In the genomic region with DNA sequence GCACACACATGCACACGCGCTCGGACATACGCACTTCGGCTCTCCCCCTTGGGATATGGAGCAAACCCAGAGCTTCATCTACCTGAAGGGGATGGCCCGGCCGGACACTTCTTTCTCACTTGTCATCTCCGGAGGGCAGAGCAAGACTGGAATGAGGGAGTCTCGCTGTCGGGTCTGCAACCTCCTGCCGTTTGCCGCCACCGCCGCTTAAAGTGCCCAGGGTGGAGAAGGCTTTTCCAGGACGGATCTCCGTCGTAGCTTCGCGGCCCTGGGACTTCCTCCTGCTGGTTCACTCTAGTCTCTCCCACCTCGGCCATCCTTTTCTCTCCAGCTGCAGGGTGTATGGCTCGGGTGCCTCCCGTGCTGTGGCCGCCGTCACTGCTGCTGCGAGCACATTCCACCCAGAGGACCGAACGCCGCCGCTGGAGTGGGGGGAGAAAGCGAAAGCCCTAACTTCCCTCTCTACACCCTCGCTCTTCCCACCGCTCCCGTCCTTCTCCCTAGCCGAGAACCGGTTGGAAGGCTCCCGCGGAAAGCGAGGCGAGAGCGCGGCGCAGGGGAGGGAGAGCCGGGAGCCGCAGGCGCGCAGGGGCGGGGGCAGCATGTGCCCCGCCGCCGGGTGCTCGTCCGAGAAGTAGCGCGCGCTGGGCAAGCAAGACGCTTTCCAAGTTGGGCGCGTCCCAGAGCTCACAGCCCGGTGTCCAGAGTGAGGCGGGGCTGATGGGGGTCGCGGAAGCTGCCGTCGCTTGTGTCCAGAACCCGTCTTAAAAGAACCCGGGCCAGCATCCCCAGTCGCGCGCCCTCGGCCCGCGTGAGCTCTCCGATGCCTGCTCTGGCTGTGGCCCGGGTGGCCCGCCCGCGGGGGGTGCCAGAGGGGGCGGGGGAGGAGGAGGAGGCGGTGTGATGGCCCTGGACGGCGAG, we compare ENCODE assay signal across 8 cellular contexts. TPM values are rescaled to one million over a fixed set of nuclear protein-coding genes. Genes with fewer than 3 reads are reported as not detected.
DNase-seq lines count a peak whose midpoint lies in the region; ATAC-seq and TF ChIP-seq lines count a peak whose summit lies in the region.

A gene with protein sequence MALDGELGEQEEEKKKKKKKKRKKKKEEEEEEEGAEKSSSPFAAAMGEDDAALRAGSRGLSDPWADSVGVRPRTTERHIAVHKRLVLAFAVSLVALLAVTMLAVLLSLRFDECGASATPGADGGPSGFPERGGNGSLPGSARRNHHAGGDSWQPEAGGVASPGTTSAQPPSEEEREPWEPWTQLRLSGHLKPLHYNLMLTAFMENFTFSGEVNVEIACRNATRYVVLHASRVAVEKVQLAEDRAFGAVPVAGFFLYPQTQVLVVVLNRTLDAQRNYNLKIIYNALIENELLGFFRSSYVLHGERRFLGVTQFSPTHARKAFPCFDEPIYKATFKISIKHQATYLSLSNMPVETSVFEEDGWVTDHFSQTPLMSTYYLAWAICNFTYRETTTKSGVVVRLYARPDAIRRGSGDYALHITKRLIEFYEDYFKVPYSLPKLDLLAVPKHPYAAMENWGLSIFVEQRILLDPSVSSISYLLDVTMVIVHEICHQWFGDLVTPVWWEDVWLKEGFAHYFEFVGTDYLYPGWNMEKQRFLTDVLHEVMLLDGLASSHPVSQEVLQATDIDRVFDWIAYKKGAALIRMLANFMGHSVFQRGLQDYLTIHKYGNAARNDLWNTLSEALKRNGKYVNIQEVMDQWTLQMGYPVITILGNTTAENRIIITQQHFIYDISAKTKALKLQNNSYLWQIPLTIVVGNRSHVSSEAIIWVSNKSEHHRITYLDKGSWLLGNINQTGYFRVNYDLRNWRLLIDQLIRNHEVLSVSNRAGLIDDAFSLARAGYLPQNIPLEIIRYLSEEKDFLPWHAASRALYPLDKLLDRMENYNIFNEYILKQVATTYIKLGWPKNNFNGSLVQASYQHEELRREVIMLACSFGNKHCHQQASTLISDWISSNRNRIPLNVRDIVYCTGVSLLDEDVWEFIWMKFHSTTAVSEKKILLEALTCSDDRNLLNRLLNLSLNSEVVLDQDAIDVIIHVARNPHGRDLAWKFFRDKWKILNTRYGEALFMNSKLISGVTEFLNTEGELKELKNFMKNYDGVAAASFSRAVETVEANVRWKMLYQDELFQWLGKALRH (plus strand): TSS at position 630 of the 921 bp plus-strand sequence. CDS start 274 bp downstream, at position 904.

- POLR2A ChIA-PET in activated CD4-positive, alpha-beta T cell treated with anti-CD3 and anti-CD28 coated beads for 36 hours (lab: Charles Lee), result no interaction called here

- H3K36me3 Mint-ChIP-seq in activated T-cell treated with anti-CD3 and anti-CD28 coated beads, Interleukin-2, amount 50 U/mL, for 72 hours (ENCODE audit: insufficient read depth in 2 of 2), result no peaks in the 10 kb centered on the region
- no peaks in the 10 kb centered on the region for H3K36me3 Mint-ChIP-seq in nephron (ENCODE audit: low read depth)
- H3K36me3 Mint-ChIP-seq in activated CD4-positive, alpha-beta T cell treated with anti-CD3 and anti-CD28 coated beads for 36 hours (ENCODE audit: low read depth), result no peaks in the 10 kb centered on the region

- TF ChIP-seq CTCF in fibroblast of villous mesenchyme (IDR thresholded peaks at IDR 0.05; ENCODE audit: insufficient read depth, low read depth, low read length) (no peak), nephron (IDR thresholded peaks at IDR 0.05; ENCODE audit: unreplicated experiment in 3 of 3) (no peak)

- peaks cover 6% of the 10 kb centered on the region for H3K4me1 Mint-ChIP-seq in activated T-cell treated with anti-CD3 and anti-CD28 coated beads, Interleukin-2, amount 50 U/mL, for 72 hours (ENCODE audit: low read depth)
- peaks cover 27% of the 10 kb centered on the region for H3K4me1 Mint-ChIP-seq in nephron
- no peaks in the 10 kb centered on the region for H3K4me1 Mint-ChIP-seq in activated CD4-positive, alpha-beta T cell treated with anti-CD3 and anti-CD28 coated beads for 36 hours

- intact Hi-C loops in activated CD4-positive, alpha-beta T cell treated with anti-CD3 and anti-CD28 coated beads for 36 hours (cut with DNase I, micrococcal nuclease), result no loop called here

- CTCF ChIA-PET in activated CD4-positive, alpha-beta T cell treated with anti-CD3 and anti-CD28 coated beads for 36 hours (lab: Charles Lee), result no interaction called here

- H3K27me3 Mint-ChIP-seq in activated T-cell treated with anti-CD3 and anti-CD28 coated beads, Interleukin-2, amount 50 U/mL, for 72 hours (ENCODE audit: low read depth), result peaks cover 60% of the 10 kb centered on the region
- H3K27me3 Mint-ChIP-seq in nephron (ENCODE audit: low read depth), result peaks cover 45% of the 10 kb centered on the region
- H3K27me3 Mint-ChIP-seq in activated CD4-positive, alpha-beta T cell treated with anti-CD3 and anti-CD28 coated beads for 36 hours, result peaks cover 43% of the 10 kb centered on the region

- H3K27ac Mint-ChIP-seq in activated T-cell treated with anti-CD3 and anti-CD28 coated beads, Interleukin-2, amount 50 U/mL, for 72 hours, result no peak within 1 kb of the TSS
- H3K27ac Mint-ChIP-seq in nephron, result peak within 1 kb of the TSS; percentile 81 to 98 (median 82)
- no peak within 1 kb of the TSS for H3K27ac Mint-ChIP-seq in activated CD4-positive, alpha-beta T cell treated with anti-CD3 and anti-CD28 coated beads for 36 hours

- no peak for ATAC-seq in activated T-cell treated with anti-CD3 and anti-CD28 coated beads, Interleukin-2, amount 50 U/mL, for 72 hours (replicated peaks in 1 of 2)
- ATAC-seq in activated CD4-positive, alpha-beta T cell treated with anti-CD3 and anti-CD28 coated beads for 36 hours, result no peak
- ATAC-seq in GM19455 (IDR thresholded peaks at IDR 0.05; ENCODE audit: unreplicated experiment), result no peak

- no peak for DNase-seq in activated T-cell treated with anti-CD3 and anti-CD28 coated beads, Interleukin-2, amount 50 U/mL, for 72 hours
- DNase-seq in activated T-cell treated with anti-CD3 and anti-CD28 coated beads, Interleukin-2, amount 50 U/mL, for 1 hour, result no peak
- DNase-seq in SK-N-DZ (ENCODE audit: low spot score) (peak; percentile 74), fibroblast of villous mesenchyme (ENCODE audit: low read depth) (peak; percentile 45), T-helper 9 cell (no peak)
- DNase-seq in activated CD4-positive, alpha-beta T cell treated with anti-CD3 and anti-CD28 coated beads for 36 hours, result no peak

- peak within 1 kb of the TSS; percentile 67 for H3K4me3 ChIP-seq in fibroblast of villous mesenchyme (ENCODE audit: low read depth, low read length)

- peaks cover 0 to 3% of the 10 kb centered on the region in 2 donors for H3K9me3 Mint-ChIP-seq in activated T-cell treated with anti-CD3 and anti-CD28 coated beads, Interleukin-2, amount 50 U/mL, for 72 hours
- H3K9me3 Mint-ChIP-seq in nephron, result no peaks in the 10 kb centered on the region
- H3K9me3 Mint-ChIP-seq in activated CD4-positive, alpha-beta T cell treated with anti-CD3 and anti-CD28 coated beads for 36 hours (ENCODE audit: low read depth), result no peaks in the 10 kb centered on the region

- peak within 1 kb of the TSS; percentile 11 to 42 for H3K4me3 Mint-ChIP-seq in activated T-cell treated with anti-CD3 and anti-CD28 coated beads, Interleukin-2, amount 50 U/mL, for 72 hours
- peak within 1 kb of the TSS; percentile 87 to 99 (median 93) for H3K4me3 Mint-ChIP-seq in nephron
- no peak within 1 kb of the TSS for H3K4me3 Mint-ChIP-seq in activated CD4-positive, alpha-beta T cell treated with anti-CD3 and anti-CD28 coated beads for 36 hours

RNA-seq across cellular contexts. Expression of the gene that starts here (rescaled TPM):
- not detected for total RNA-seq in activated T-cell treated with anti-CD3 and anti-CD28 coated beads, Interleukin-2, amount 50 U/mL, for 72 hours
- polyA plus RNA-seq in SK-N-DZ (2014; cell fraction: cytosol; rRNA removed), result 2.9 and 3.5 TPM in 2 replicates
- polyA plus RNA-seq in SK-N-DZ (2014; cell fraction: nucleus; rRNA removed), result 1.7 and 3.5 TPM in 2 replicates
- 20.9 and 33.7 TPM in 2 replicates for total RNA-seq in fibroblast of villous mesenchyme
- total RNA-seq in activated CD4-positive, alpha-beta T cell treated with anti-CD3 and anti-CD28 coated beads for 36 hours, result not detected

Comparison
In these comparisons a context has a peak if more than half of its experiments do, and no peak if none do; other contexts are left out.
1. RNA of the gene that starts here (total RNA-seq): 20.9 to 33.7 TPM in fibroblast of villous mesenchyme; not detected in activated T-cell treated with anti-CD3 and anti-CD28 coated beads, Interleukin-2, amount 50 U/mL, for 72 hours and not detected in activated CD4-positive, alpha-beta T cell treated with anti-CD3 and anti-CD28 coated beads for 36 hours; every median in the first group is over 10 times any median in the second.
2. DNase-seq: peak in SK-N-DZ (single experiment) and fibroblast of villous mesenchyme (single experiment); none in activated T-cell treated with anti-CD3 and anti-CD28 coated beads, Interleukin-2, amount 50 U/mL, for 72 hours (0 of 2), activated T-cell treated with anti-CD3 and anti-CD28 coated beads, Interleukin-2, amount 50 U/mL, for 1 hour (single experiment), T-helper 9 cell (single experiment) and activated CD4-positive, alpha-beta T cell treated with anti-CD3 and anti-CD28 coated beads for 36 hours (single experiment).
3. H3K27ac Mint-ChIP-seq: peak in nephron (3 of 3); none in activated T-cell treated with anti-CD3 and anti-CD28 coated beads, Interleukin-2, amount 50 U/mL, for 72 hours (single experiment) and activated CD4-positive, alpha-beta T cell treated with anti-CD3 and anti-CD28 coated beads for 36 hours (single experiment).